Comparison of ENCODE assay signal across 8 cellular contexts in genomic region chr2:231198291-231199173, GRCh38. TPM values are rescaled to one million over a fixed set of nuclear protein-coding genes. Genes with fewer than 3 reads are reported as not detected.
DNase-seq lines count a peak whose midpoint lies in the region; ATAC-seq and TF ChIP-seq lines count a peak whose summit lies in the region.

A gene with protein sequence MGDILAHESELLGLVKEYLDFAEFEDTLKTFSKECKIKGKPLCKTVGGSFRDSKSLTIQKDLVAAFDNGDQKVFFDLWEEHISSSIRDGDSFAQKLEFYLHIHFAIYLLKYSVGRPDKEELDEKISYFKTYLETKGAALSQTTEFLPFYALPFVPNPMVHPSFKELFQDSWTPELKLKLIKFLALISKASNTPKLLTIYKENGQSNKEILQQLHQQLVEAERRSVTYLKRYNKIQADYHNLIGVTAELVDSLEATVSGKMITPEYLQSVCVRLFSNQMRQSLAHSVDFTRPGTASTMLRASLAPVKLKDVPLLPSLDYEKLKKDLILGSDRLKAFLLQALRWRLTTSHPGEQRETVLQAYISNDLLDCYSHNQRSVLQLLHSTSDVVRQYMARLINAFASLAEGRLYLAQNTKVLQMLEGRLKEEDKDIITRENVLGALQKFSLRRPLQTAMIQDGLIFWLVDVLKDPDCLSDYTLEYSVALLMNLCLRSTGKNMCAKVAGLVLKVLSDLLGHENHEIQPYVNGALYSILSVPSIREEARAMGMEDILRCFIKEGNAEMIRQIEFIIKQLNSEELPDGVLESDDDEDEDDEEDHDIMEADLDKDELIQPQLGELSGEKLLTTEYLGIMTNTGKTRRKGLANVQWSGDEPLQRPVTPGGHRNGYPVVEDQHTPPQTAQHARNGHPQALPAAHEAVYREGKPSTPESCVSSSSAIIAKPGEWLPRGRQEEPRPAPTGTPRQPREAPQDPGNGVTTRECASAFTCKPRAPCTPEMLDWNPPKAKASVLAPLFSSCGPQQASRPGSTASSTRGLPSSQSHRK (plus strand): TSS chr2:231198631. CDS start chr2:231206239, 7,608 bp downstream.

- H3K27me3 ChIP-seq in KMS-11 (ENCODE audit: insufficient read depth, low read depth) = no peaks in the 10 kb centered on the region
- peaks cover 10% of the 10 kb centered on the region for H3K27me3 ChIP-seq in foreskin keratinocyte
- H3K27me3 ChIP-seq in neural progenitor cell = no peaks in the 10 kb centered on the region
- H3K27me3 ChIP-seq in stomach = no peaks in the 10 kb centered on the region

- H3K4me3 Mint-ChIP-seq in neural progenitor cell = peak within 1 kb of the TSS; percentile 97

- 0 to 1% (median 1%) methylated on average over 34 to 83 of the region's 83 CpGs for WGBS in stomach, 5 donors

- no peak for TF ChIP-seq EP300 in stomach (IDR thresholded peaks at IDR 0.05)

- ATAC-seq in GM21825 (IDR thresholded peaks at IDR 0.05; ENCODE audit: unreplicated experiment) (peak; percentile 95), foreskin keratinocyte (peak; percentile 85)

- H3K36me3 ChIP-seq in KMS-11 (ENCODE audit: insufficient read depth) (no peaks in the 10 kb centered on the region), neural progenitor cell (no peaks in the 10 kb centered on the region), stomach (no peaks in the 10 kb centered on the region)

- peaks cover 16% of the 10 kb centered on the region for H3K36me3 Mint-ChIP-seq in neural progenitor cell

- H4K20me1 ChIP-seq in KMS-11 (ENCODE audit: insufficient read depth) = no peaks in the 10 kb centered on the region
- no peaks in the 10 kb centered on the region for H4K20me1 ChIP-seq in neural progenitor cell (ENCODE audit: low read depth)

- H3K4me3 ChIP-seq in KMS-11 (IDR thresholded peaks at IDR 0.05; ENCODE audit: insufficient read depth, low read depth, low read length) = peak within 1 kb of the TSS; percentile 89
- H3K4me3 ChIP-seq in neural progenitor cell = peak within 1 kb of the TSS; percentile 57
- H3K4me3 ChIP-seq in stomach = peak within 1 kb of the TSS; percentile 72 to 86 (median 82)

- H3K4me1 ChIP-seq in KMS-11 (ENCODE audit: low read depth, poor library complexity, severe bottlenecking) (peaks cover 4% of the 10 kb centered on the region), foreskin keratinocyte (peaks cover 9% of the 10 kb centered on the region), neural progenitor cell (peaks cover 3% of the 10 kb centered on the region), stomach (peaks cover 10 to 42% (median 28%) of the 10 kb centered on the region in 4 donors)

- H3F3A ChIP-seq in neural progenitor cell (ENCODE audit: low read depth) = peaks cover 6% of the 10 kb centered on the region

- H3K9me3 Mint-ChIP-seq in neural progenitor cell = peaks cover 2% of the 10 kb centered on the region

- no peak for TF ChIP-seq POLR2A in stomach (IDR thresholded peaks at IDR 0.05)

- peak within 1 kb of the TSS; percentile 93 for H3K27ac Mint-ChIP-seq in neural progenitor cell

- no peaks in the 10 kb centered on the region for H3K79me2 ChIP-seq in KMS-11 (ENCODE audit: insufficient read depth, low read depth)
- H3K79me2 ChIP-seq in neural progenitor cell (ENCODE audit: low read depth) = peaks cover 22% of the 10 kb centered on the region

- H3K27ac ChIP-seq in KMS-11 (no peak within 1 kb of the TSS), foreskin keratinocyte (no peak within 1 kb of the TSS), neural progenitor cell (peak within 1 kb of the TSS; percentile 57), stomach (peak within 1 kb of the TSS; percentile 33 to 83 (median 71))

- no peak within 1 kb of the TSS for H3K9ac ChIP-seq in KMS-11
- peak within 1 kb of the TSS; percentile 65 for H3K9ac ChIP-seq in neural progenitor cell

- H3K27me3 Mint-ChIP-seq in neural progenitor cell (ENCODE audit: insufficient read depth, low read depth) = peaks cover 6% of the 10 kb centered on the region

- intact Hi-C loops in stomach (cut with DNase I; ENCODE audit: low total_unique reads) = loop anchor here (10.0 kb wide), 1 partner anchor 94 kb away; no protein-coding TSS in a partner anchor

- peak; percentile 90 for DNase-seq in ELF-1 (ENCODE audit: low read depth, low spot score)
- peak; percentile 43 for DNase-seq in SHP77 treated with DMSO at 0.1 percent for 48 hours (lab: John Stamatoyannopoulos, UW)
- DNase-seq in activated gamma-delta T cell treated with Interleukin-2 at 50 U/mL for 16 hours = peak; percentile 65
- peak; percentile 36 to 57 for DNase-seq in foreskin keratinocyte
- peak; percentile 92 for DNase-seq in neural progenitor cell (ENCODE audit: low spot score)
- DNase-seq in stomach = peak; percentile 77

- no peaks in the 10 kb centered on the region for H3K9me3 ChIP-seq in neural progenitor cell (ENCODE audit: low read depth)
- no peaks in the 10 kb centered on the region for H3K9me3 ChIP-seq in stomach

- no peak for TF ChIP-seq CTCF in KMS-11 (conservative IDR thresholded peaks at IDR 0.05; ENCODE audit: low read depth, low read length)
- TF ChIP-seq CTCF in foreskin keratinocyte (conservative IDR thresholded peaks at IDR 0.05) = no peak
- no peak for TF ChIP-seq CTCF in neural progenitor cell (IDR thresholded peaks at IDR 0.05)
- TF ChIP-seq CTCF in stomach (IDR thresholded peaks at IDR 0.05) = no peak

- H3K4me2 ChIP-seq in KMS-11 (peak within 1 kb of the TSS; percentile 52), neural progenitor cell (peak within 1 kb of the TSS; percentile 85)

- H3K4me1 Mint-ChIP-seq in neural progenitor cell = peaks cover 30% of the 10 kb centered on the region

- H2AFZ ChIP-seq in KMS-11 (ENCODE audit: low read depth) = peak within 1 kb of the TSS; percentile 99
- H2AFZ ChIP-seq in neural progenitor cell (replicated peaks) = peak within 1 kb of the TSS; percentile 57

RNA-seq across cellular contexts. Expression of the gene that starts here (rescaled TPM):
- total RNA-seq in foreskin keratinocyte (13.4 and 15.4 TPM in 2 replicates), neural progenitor cell (ENCODE audit: low replicate concordance) (42.8 and 45.8 TPM in 2 replicates), stomach (100 to 1,000 TPM in 1 of 5 donors, 10 to 100 TPM in 3, 1 to 10 TPM in 1; 4.6 to 114 (median 45.5) TPM)
- polyA plus RNA-seq in foreskin keratinocyte (9.1 and 11.0 TPM in 2 replicates), stomach (1 to 10 TPM; 4.5 to 4.9 (median 4.7) TPM)

Comparison
In these comparisons a context has a peak if more than half of its experiments do, and no peak if none do; other contexts are left out.
1. H3K27ac ChIP-seq: peak in neural progenitor cell (single experiment) and stomach (5 of 5); none in KMS-11 (single experiment) and foreskin keratinocyte (single experiment).
2. Peak in every context shown above with its lines, with median percentiles within 50 percentile points of each other: DNase-seq and H3K4me3 ChIP-seq.